In genomic region chr20:48667889-48668413, GRCh38 we compare ENCODE assay signal across 12 cellular contexts.
DNase-seq lines count a peak whose midpoint lies in the region; ATAC-seq and TF ChIP-seq lines count a peak whose summit lies in the region.
"Had no signal": no experiment of that assay in that cellular context is flagged by ENCODE, and none has a peak within 500 bp of the region (broad histone marks: within the 10 kb centered on the region; RNA-seq: fewer than 3 reads in every experiment).

No MANE protein-coding gene starts in this region.

- no peaks in the 10 kb centered on the region for H3K9me2 ChIP-seq in GM23338 (ENCODE audit: insufficient read depth)

- H3K9me3 Mint-ChIP-seq in GM23338 (peaks cover 13% of the 10 kb centered on the region), progenitor cell of endocrine pancreas (ENCODE audit: low read depth) (peaks cover 4% of the 10 kb centered on the region)

- DNase-seq in GM23338 (ENCODE audit: low spot score) (no peak), T-helper 17 cell (no peak), progenitor cell of endocrine pancreas (ENCODE audit: low spot score, unreplicated experiment) (no peak), HuH-7.5 (ENCODE audit: low spot score) (no peak), foreskin keratinocyte (no peak), DMS114 treated with DMSO at 0.1 percent for 48 hours (lab: John Stamatoyannopoulos, UW; ENCODE audit: unreplicated experiment) (no peak)
- DNase-seq: activated B cell treated with CpG ODN at 0.5 μM for 24 hours, NCI-H524, SIG-M5 had no signal

- H3K4me3 ChIP-seq in GM23338: no peak overlapping the region
- H3K4me3 ChIP-seq: cardiac muscle cell had no signal

- H3K27me3 Mint-ChIP-seq in GM23338 (ENCODE audit: insufficient read depth, low read depth, poor library complexity) (peaks cover 11% of the 10 kb centered on the region), T-helper 17 cell (no peaks in the 10 kb centered on the region), progenitor cell of endocrine pancreas (no peaks in the 10 kb centered on the region)
- H3K27me3 Mint-ChIP-seq: activated B cell treated with CpG ODN at 0.5 μM for 24 hours had no signal

- no peaks in the 10 kb centered on the region for H3K9me3 ChIP-seq in T-helper 17 cell (ENCODE audit: control insufficient read depth, low read length, poor library complexity, severe bottlenecking)

- H4K20me1 ChIP-seq in GM23338 (replicated peaks; ENCODE audit: insufficient read depth): no peaks in the 10 kb centered on the region

- no peaks in the 10 kb centered on the region for H3F3A ChIP-seq in GM23338 (replicated peaks; ENCODE audit: low read depth)

- H3K36me3 Mint-ChIP-seq in GM23338 (ENCODE audit: low read depth): peaks cover 16% of the 10 kb centered on the region
- peaks cover 9% of the 10 kb centered on the region for H3K36me3 Mint-ChIP-seq in T-helper 17 cell (ENCODE audit: low read depth)
- H3K36me3 Mint-ChIP-seq in progenitor cell of endocrine pancreas (ENCODE audit: insufficient read depth): peaks cover 2% of the 10 kb centered on the region

- H3K36me3 ChIP-seq in GM23338 (ENCODE audit: insufficient read depth): no peaks in the 10 kb centered on the region
- H3K36me3 ChIP-seq: cardiac muscle cell had no signal

- H3K4me1 ChIP-seq in GM23338 (ENCODE audit: insufficient read depth) (no peaks in the 10 kb centered on the region), foreskin keratinocyte (no peaks in the 10 kb centered on the region)

- H3K4me2 ChIP-seq in GM23338: no peak overlapping the region

- no peak for TF ChIP-seq CTCF in GM23338 (conservative IDR thresholded peaks at IDR 0.05; ENCODE audit: low read depth in 2 of 2)
- TF ChIP-seq CTCF in progenitor cell of endocrine pancreas (IDR thresholded peaks at IDR 0.05; ENCODE audit: unreplicated experiment): no peak
- TF ChIP-seq CTCF in foreskin keratinocyte (conservative IDR thresholded peaks at IDR 0.05): no peak

- H3K27ac Mint-ChIP-seq in GM23338: peak overlapping the region; percentile 86; the same call in 1 of the 2 replicates
- peak overlapping the region; percentile 57 for H3K27ac Mint-ChIP-seq in T-helper 17 cell
- peak overlapping the region; percentile 24 for H3K27ac Mint-ChIP-seq in progenitor cell of endocrine pancreas
- H3K27ac Mint-ChIP-seq: activated B cell treated with CpG ODN at 0.5 μM for 24 hours had no signal

- H3K27me3 ChIP-seq in GM23338 (ENCODE audit: insufficient read depth): no peaks in the 10 kb centered on the region
- H3K27me3 ChIP-seq in foreskin keratinocyte: no peaks in the 10 kb centered on the region
- H3K27me3 ChIP-seq: cardiac muscle cell had no signal

- no peak overlapping the region for H2AFZ ChIP-seq in GM23338

- H3K4me1 Mint-ChIP-seq in GM23338 (no peaks in the 10 kb centered on the region; the same call in 2 of the 3 replicates), T-helper 17 cell (peaks cover 20% of the 10 kb centered on the region), progenitor cell of endocrine pancreas (ENCODE audit: low read depth) (no peaks in the 10 kb centered on the region)
- H3K4me1 Mint-ChIP-seq: activated B cell treated with CpG ODN at 0.5 μM for 24 hours had no signal

- H3K4me3 Mint-ChIP-seq in GM23338 (no peak overlapping the region), T-helper 17 cell (no peak overlapping the region), progenitor cell of endocrine pancreas (ENCODE audit: low read depth) (no peak overlapping the region)
- H3K4me3 Mint-ChIP-seq: activated B cell treated with CpG ODN at 0.5 μM for 24 hours had no signal

- H3K27ac ChIP-seq in GM23338 (ENCODE audit: low read depth): no peak overlapping the region
- no peak overlapping the region for H3K27ac ChIP-seq in foreskin keratinocyte
- H3K27ac ChIP-seq: cardiac muscle cell had no signal

- ATAC-seq in GM23338 (no peak), T-helper 17 cell (no peak), esophagus mucosa (peak; percentile 20), HG02623 (IDR thresholded peaks at IDR 0.05; ENCODE audit: unreplicated experiment) (no peak), foreskin keratinocyte (no peak)

- no peaks in the 10 kb centered on the region for H3K79me2 ChIP-seq in GM23338 (replicated peaks; ENCODE audit: insufficient read depth)

TF ChIP-seq in GM23338, 12 proteins besides CTCF, POLR2A, EP300 and RAD21 (continues in another document):
- TF ChIP-seq EZH2phosphoT487 (IDR thresholded peaks at IDR 0.05; ENCODE audit: unreplicated experiment) (no peak), REST (IDR thresholded peaks at IDR 0.05; ENCODE audit: unreplicated experiment) (no peak), ZNF462 (CRISPR knock-in tag; IDR thresholded peaks at IDR 0.05) (no peak), POLR2AphosphoS5 (IDR thresholded peaks at IDR 0.05; ENCODE audit: low read depth) (no peak)

Comparison
In these comparisons a context has a peak if more than half of its experiments do, and no peak if none do; other contexts are left out.
1. H3K27ac Mint-ChIP-seq: peak in every context shown above with its lines; median percentile 86 in GM23338; 57 in T-helper 17 cell; 24 in progenitor cell of endocrine pancreas.